24 cellular contexts compared by ENCODE assay signal in the genomic region with DNA sequence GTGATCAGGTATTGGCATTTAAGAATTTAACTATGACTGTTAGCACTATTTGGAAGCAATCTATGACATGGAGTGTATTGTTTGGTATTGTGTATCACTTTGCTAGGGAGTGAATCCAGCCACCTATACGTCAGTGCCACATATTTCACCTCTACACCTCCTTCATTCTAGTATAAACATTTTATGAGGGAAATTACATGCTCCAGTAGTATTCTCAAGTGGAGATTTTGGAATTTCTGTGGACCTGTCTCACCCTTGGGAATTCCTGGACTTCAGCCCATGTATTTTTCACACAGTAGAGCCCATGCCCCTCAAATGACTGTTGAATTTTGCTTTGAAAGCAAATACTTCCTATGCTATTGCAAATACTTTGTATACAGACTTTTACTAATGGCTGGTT.
"Had no signal": no experiment of that assay in that cellular context is flagged by ENCODE, and none has a peak within 500 bp of the region (broad histone marks: within the 10 kb centered on the region; RNA-seq: fewer than 3 reads in every experiment).

No MANE protein-coding gene starts in this region.

- ATAC-seq: activated naive CD8-positive, alpha-beta T cell treated with anti-CD3 and anti-CD28 coated beads, Interleukin-2, amount 50 U/mL, for 24 hours; effector memory CD8-positive, alpha-beta T cell; naive thymus-derived CD8-positive, alpha-beta T cell; right lobe of liver; stimulated activated effector memory CD8-positive, alpha-beta T cell treated with anti-CD3 and anti-CD28 coated beads, Interleukin-12 subunit alpha, Interleukin-12 subunit beta, amount 100 ng/mL, for 72 hours; WTC11 had no signal

- H3K27me3 ChIP-seq: heart right ventricle, right lobe of liver had no signal

- DNase-seq: activated CD4-positive, alpha-beta memory T cell treated with anti-CD3 and anti-CD28 coated beads, Interleukin-2, amount 10 ng/mL, durations not matched to agents 7 days and 5 days; activated CD4-positive, alpha-beta T cell treated with anti-CD3 and anti-CD28 coated beads for 1 hour; activated CD4-positive, alpha-beta T cell treated with anti-CD3 and anti-CD28 coated beads, Interleukin-2, amount 10 ng/mL, durations not matched to agents 7 days and 5 days; activated CD8-positive, alpha-beta memory T cell treated with anti-CD3 and anti-CD28 coated beads, Interleukin-2, amount 50 U/mL, for 48 hours; activated gamma-delta T cell treated with Interleukin-2 at 50 U/mL for 16 hours; activated naive CD8-positive, alpha-beta T cell treated with anti-CD3 and anti-CD28 coated beads, Interleukin-2, amount 50 U/mL, for 24 hours; activated T-cell treated with anti-CD3 and anti-CD28 coated beads, Interleukin-2, amount 50 U/mL, for 24 hours; amygdala; cerebellar nuclear complex; effector memory CD8-positive, alpha-beta T cell; naive thymus-derived CD8-positive, alpha-beta T cell; occipital lobe; right lobe of liver; SK-N-SH; stimulated activated CD4-positive, alpha-beta T cell treated with anti-CD3 and anti-CD28 coated beads, Interleukin-4, amount 100 ng/mL, for 24 hours; SW 1271; T-helper 2 cell; trophoblast cell had no signal

- H3K4me1 ChIP-seq: right lobe of liver had no signal

- H3K4me3 ChIP-seq: coronary artery, heart right ventricle, right lobe of liver, skin epidermis, thoracic aorta had no signal

- H3K9me3 ChIP-seq: heart right ventricle, right lobe of liver, SK-N-SH, thoracic aorta had no signal

- H3K36me3 ChIP-seq: right lobe of liver, thoracic aorta had no signal

- H3K27ac ChIP-seq: coronary artery, heart right ventricle, right lobe of liver, skin epidermis, thoracic aorta had no signal
